In genomic region chr7:140261522-140261921, GRCh38 we compare ENCODE assay signal across 22 cellular contexts.
A peak's percentile ranks its signal among the peaks of the same experiment; 100 is the strongest.
DNase-seq lines count a peak whose midpoint lies in the region; ATAC-seq, FAIRE-seq and TF ChIP-seq lines count a peak whose summit lies in the region.
"Had no signal": no experiment of that assay in that cellular context is flagged by ENCODE, and none has a peak within 500 bp of the region (broad histone marks: within the 10 kb centered on the region; RNA-seq: fewer than 3 reads in every experiment).

No MANE protein-coding gene starts in this region.

- no peak for TF ChIP-seq RAD21 in H1 (IDR thresholded peaks at IDR 0.05 in 1 of 2, conservative IDR thresholded peaks at IDR 0.05 in 1 of 2; ENCODE audit: low read depth in 2 of 2, low read length in 2 of 2)

- no peak overlapping the region for H3K4ac ChIP-seq in H1 (replicated peaks; ENCODE audit: insufficient read length, low read depth, low read length)

- H2BK12ac ChIP-seq in H1 (ENCODE audit: low read depth, low read length) = no peak overlapping the region

- peaks cover 24 to 26% of the 10 kb centered on the region in 2 donors for H3K4me1 Mint-ChIP-seq in natural killer cell
- H3K4me1 Mint-ChIP-seq in natural killer cell treated with Interleukin-12 subunit alpha and Interleukin-12 subunit beta and Interleukin-15 and Interleukin-18, amount 100 ng/mL, for 72 hours (ENCODE audit: low read depth in 2 of 2) = peaks cover 15 to 20% of the 10 kb centered on the region in 2 donors

- peak in 1 of 3 donors; percentile 13 for ATAC-seq in natural killer cell
- ATAC-seq in natural killer cell treated with Interleukin-12 subunit alpha and Interleukin-12 subunit beta and Interleukin-15 and Interleukin-18, amount 100 ng/mL, for 72 hours = no peak
- ATAC-seq in GM18861 (IDR thresholded peaks at IDR 0.05; ENCODE audit: unreplicated experiment) = no peak
- no peak for ATAC-seq in HG03097 (IDR thresholded peaks at IDR 0.05; ENCODE audit: low FRiP score, unreplicated experiment)
- ATAC-seq: activated T-cell treated with anti-CD3 and anti-CD28 coated beads, Interleukin-2, amount 50 U/mL, for 72 hours; gastroesophageal sphincter; GM12878; HCT116 had no signal

- intact Hi-C loops in natural killer cell (cut with micrococcal nuclease) = no loop called here
- intact Hi-C loops in posterior vena cava (cut with DNase I) = no loop called here

- H3K4me1 ChIP-seq in H1 (replicated peaks in 1 of 4; ENCODE audit: control insufficient read depth in 3 of 4, insufficient read depth in 4 of 4, low read length in 3 of 4) = no peaks in the 10 kb centered on the region
- H3K4me1 ChIP-seq: gastroesophageal sphincter, vagina had no signal

- no peaks in the 10 kb centered on the region for H3K36me3 ChIP-seq in H1 (ENCODE audit: control insufficient read depth in 2 of 4, insufficient read depth in 4 of 4, low read length in 3 of 4)
- H3K36me3 ChIP-seq: gastroesophageal sphincter, ovary, vagina had no signal

- CTCF ChIA-PET in H1 (lab: Charles Lee; ENCODE audit: partially characterized antibody) = no interaction called here

- no peak overlapping the region for H3K23ac ChIP-seq in H1 (ENCODE audit: insufficient read length)

- no peak overlapping the region for H2BK20ac ChIP-seq in H1 (ENCODE audit: low read length)

- H3K9ac ChIP-seq in H1 (replicated peaks in 1 of 4; ENCODE audit: extremely low read depth in 1 of 4, low read depth in 3 of 4, low read length in 3 of 4) = no peak overlapping the region

- H3K79me2 ChIP-seq in H1 (ENCODE audit: control insufficient read depth in 1 of 2, insufficient read depth in 2 of 2, low read length in 2 of 2) = no peaks in the 10 kb centered on the region

- H3K9me3 ChIP-seq in H1 (ENCODE audit: insufficient read depth in 2 of 2, low read depth in 1 of 2, low read length in 1 of 2) = no peaks in the 10 kb centered on the region
- H3K9me3 ChIP-seq: ovary, vagina had no signal

- no peak overlapping the region for H4K5ac ChIP-seq in H1 (ENCODE audit: insufficient read length, low read depth, low read length)

- DNase-seq in natural killer cell (no peak), RPMI8226 (peak; percentile 62), H1 (ENCODE audit: low read depth in 1 of 2, low spot score in 2 of 2) (no peak), posterior vena cava (ENCODE audit: low spot score) (no peak)
- DNase-seq in natural killer cell treated with Interleukin-12 subunit alpha and Interleukin-12 subunit beta and Interleukin-15 and Interleukin-18, amount 100 ng/mL, for 72 hours (ENCODE audit: low spot score) = no peak
- DNase-seq: activated T-cell treated with anti-CD3 and anti-CD28 coated beads, Interleukin-2, amount 50 U/mL, for 72 hours; Calu3; GF-D8; left cardiac atrium; NCI-H1417 treated with DMSO at 0.1 percent for 48 hours; ovary; PC-9; stimulated activated CD4-positive, alpha-beta T cell treated with anti-CD3 and anti-CD28 coated beads, Interleukin-4, amount 100 ng/mL, for 1 hour had no signal

- H2BK15ac ChIP-seq in H1 (ENCODE audit: low read length) = no peak overlapping the region

- H2BK5ac ChIP-seq in H1 (ENCODE audit: low read depth, low read length) = no peak overlapping the region

- TF ChIP-seq POLR2A in H1 (IDR thresholded peaks at IDR 0.05; ENCODE audit: control extremely low read depth in 1 of 2, low read depth in 2 of 2, low read length in 2 of 2) = no peak

- no peak for TF ChIP-seq EP300 in H1 (IDR thresholded peaks at IDR 0.05; ENCODE audit: borderline replicate concordance in 1 of 2, low read depth in 2 of 2, low read length in 2 of 2)

- TF ChIP-seq CTCF in natural killer cell (IDR thresholded peaks at IDR 0.05) = no peak
- no peak for TF ChIP-seq CTCF in H1 (IDR thresholded peaks at IDR 0.05; ENCODE audit: control extremely low read depth in 1 of 3, insufficient read depth in 1 of 3, low read depth in 1 of 3, low read length in 3 of 3)

- no peak overlapping the region for H3K4me2 ChIP-seq in H1 (ENCODE audit: insufficient read depth in 1 of 2, low read depth in 2 of 2, low read length in 2 of 2)
- H3K4me2 ChIP-seq: PC-9 had no signal

- H4K20me1 ChIP-seq in H1 (replicated peaks in 1 of 2; ENCODE audit: control insufficient read depth in 1 of 2, insufficient read depth in 2 of 2, low read length in 2 of 2) = no peaks in the 10 kb centered on the region

- H2AK5ac ChIP-seq in H1 (ENCODE audit: low read depth, low read length) = no peak overlapping the region

- H4K8ac ChIP-seq in H1 (ENCODE audit: extremely low read depth, insufficient read depth, low read length) = no peak overlapping the region

- no peaks in the 10 kb centered on the region for H3K27me3 ChIP-seq in H1 (replicated peaks in 1 of 4; ENCODE audit: control insufficient read depth in 3 of 4, extremely low read depth in 1 of 4, insufficient read depth in 3 of 4, low read length in 3 of 4)
- H3K27me3 ChIP-seq: dorsolateral prefrontal cortex, gastroesophageal sphincter, ovary, vagina had no signal

- 93% methylated on average over 1 of the region's 1 CpG; no CpG with 5 or more reads in 1 of the 2 experiments for WGBS in H1 (ENCODE audit: extremely low coverage in 1 of 2, insufficient coverage in 1 of 2, insufficient read length in 1 of 2, insufficient replicate concordance in 2 of 2, low coverage in 1 of 2, low lambda C conversion rate in 2 of 2, missing lambda C conversion rate in 1 of 2), 2 experiments

- H3K79me1 ChIP-seq in H1 (ENCODE audit: low read depth, low read length) = no peaks in the 10 kb centered on the region

- no peaks in the 10 kb centered on the region for H3K9me3 Mint-ChIP-seq in natural killer cell
- no peaks in the 10 kb centered on the region for H3K9me3 Mint-ChIP-seq in natural killer cell treated with Interleukin-12 subunit alpha and Interleukin-12 subunit beta and Interleukin-15 and Interleukin-18, amount 100 ng/mL, for 72 hours
- H3K9me3 Mint-ChIP-seq: activated T-cell treated with anti-CD3 and anti-CD28 coated beads, Interleukin-2, amount 50 U/mL, for 72 hours had no signal

- H4K91ac ChIP-seq in H1 (replicated peaks; ENCODE audit: insufficient read length, low read length) = no peak overlapping the region

- H3K27ac Mint-ChIP-seq in natural killer cell = peak overlapping the region; percentile 27 to 57
- H3K27ac Mint-ChIP-seq in natural killer cell treated with Interleukin-12 subunit alpha and Interleukin-12 subunit beta and Interleukin-15 and Interleukin-18, amount 100 ng/mL, for 72 hours = no peak overlapping the region
- H3K27ac Mint-ChIP-seq: activated T-cell treated with anti-CD3 and anti-CD28 coated beads, Interleukin-2, amount 50 U/mL, for 72 hours had no signal

- no peak for FAIRE-seq in H1 (lab: Jason Lieb, UNC)
- FAIRE-seq: GM12878 had no signal

- H3K36me3 Mint-ChIP-seq in natural killer cell = no peaks in the 10 kb centered on the region
- H3K36me3 Mint-ChIP-seq in natural killer cell treated with Interleukin-12 subunit alpha and Interleukin-12 subunit beta and Interleukin-15 and Interleukin-18, amount 100 ng/mL, for 72 hours = peaks cover 5% of the 10 kb centered on the region

- H2BK120ac ChIP-seq in H1 (replicated peaks; ENCODE audit: low read depth, low read length) = no peak overlapping the region

- H3K56ac ChIP-seq in H1 (replicated peaks; ENCODE audit: insufficient read length, low read depth, low read length) = no peak overlapping the region

- no peak overlapping the region for H3K27ac ChIP-seq in H1 (ENCODE audit: low read depth, low read length)
- H3K27ac ChIP-seq: gastroesophageal sphincter, ovary, PC-9, SK-N-MC, skin epidermis, vagina had no signal

- H3K27me3 Mint-ChIP-seq in natural killer cell (ENCODE audit: low read depth in 2 of 2) = no peaks in the 10 kb centered on the region
- H3K27me3 Mint-ChIP-seq in natural killer cell treated with Interleukin-12 subunit alpha and Interleukin-12 subunit beta and Interleukin-15 and Interleukin-18, amount 100 ng/mL, for 72 hours = no peaks in the 10 kb centered on the region

- 0 out of 2 replicates have a peak overlapping the region, but pooled peaks have one; percentile 7 for H2AFZ ChIP-seq in H1 (ENCODE audit: low read length)
- H2AFZ ChIP-seq: PC-9 had no signal

- no peaks in the 10 kb centered on the region for H3K23me2 ChIP-seq in H1 (ENCODE audit: low read depth, low read length)

- no peak overlapping the region for H3K4me3 ChIP-seq in H1 (ENCODE audit: extremely low read depth in 1 of 4, insufficient read depth in 2 of 4, low read depth in 3 of 4, low read length in 4 of 4)
- H3K4me3 ChIP-seq: gastroesophageal sphincter, GM12878, ovary, PC-9, SK-N-MC, skin epidermis, vagina had no signal

- POLR2A ChIA-PET in H1 (lab: Charles Lee; ENCODE audit: partially characterized antibody) = no interaction called here

- no peak overlapping the region for H3K14ac ChIP-seq in H1 (ENCODE audit: insufficient read length)

- H3K18ac ChIP-seq in H1 (ENCODE audit: extremely low read depth, low read length) = no peak overlapping the region

- no peak overlapping the region for H3K4me3 Mint-ChIP-seq in natural killer cell
- no peak overlapping the region for H3K4me3 Mint-ChIP-seq in natural killer cell treated with Interleukin-12 subunit alpha and Interleukin-12 subunit beta and Interleukin-15 and Interleukin-18, amount 100 ng/mL, for 72 hours
- H3K4me3 Mint-ChIP-seq: activated T-cell treated with anti-CD3 and anti-CD28 coated beads, Interleukin-2, amount 50 U/mL, for 72 hours had no signal

TF ChIP-seq in H1, 55 proteins besides CTCF, POLR2A, EP300 and RAD21 (continues in another document):
- TF ChIP-seq JUN (IDR thresholded peaks at IDR 0.05; ENCODE audit: low read depth, low read length) (no peak), SUZ12 (IDR thresholded peaks at IDR 0.05; ENCODE audit: low read length) (no peak), TAF7 (optimal IDR thresholded peaks at IDR 0.05; ENCODE audit: borderline replicate concordance, low read depth, low read length) (no peak), GTF2F1 (IDR thresholded peaks at IDR 0.05; ENCODE audit: borderline replicate concordance, low read depth, low read length) (no peak), POLR2AphosphoS5 (IDR thresholded peaks at IDR 0.05; ENCODE audit: low read depth, low read length) (no peak), EGR1 (IDR thresholded peaks at IDR 0.05; ENCODE audit: borderline replicate concordance, low read depth, low read length) (no peak), CTBP2 (IDR thresholded peaks at IDR 0.05; ENCODE audit: borderline replicate concordance, insufficient read depth, insufficient read length, low read length) (no peak), CHD2 (IDR thresholded peaks at IDR 0.05; ENCODE audit: low read length) (no peak), KDM4A (IDR thresholded peaks at IDR 0.05; ENCODE audit: low read depth, low read length, severe bottlenecking) (no peak), NRF1 (IDR thresholded peaks at IDR 0.05; ENCODE audit: low read depth, low read length) (no peak), NANOG (IDR thresholded peaks at IDR 0.05; ENCODE audit: insufficient read depth, low read depth, low read length, poor library complexity, severe bottlenecking) (no peak)
- TF ChIP-seq, protein P1, sequence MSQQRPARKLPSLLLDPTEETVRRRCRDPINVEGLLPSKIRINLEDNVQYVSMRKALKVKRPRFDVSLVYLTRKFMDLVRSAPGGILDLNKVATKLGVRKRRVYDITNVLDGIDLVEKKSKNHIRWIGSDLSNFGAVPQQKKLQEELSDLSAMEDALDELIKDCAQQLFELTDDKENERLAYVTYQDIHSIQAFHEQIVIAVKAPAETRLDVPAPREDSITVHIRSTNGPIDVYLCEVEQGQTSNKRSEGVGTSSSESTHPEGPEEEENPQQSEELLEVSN (IDR thresholded peaks at IDR 0.05) = no peak

Comparison
In these comparisons a context has a peak if more than half of its experiments do, and no peak if none do; other contexts are left out.
1. H3K27ac Mint-ChIP-seq: peak in natural killer cell (2 of 2); none in natural killer cell treated with Interleukin-12 subunit alpha and Interleukin-12 subunit beta and Interleukin-15 and Interleukin-18, amount 100 ng/mL, for 72 hours (0 of 2).